ENCODE assay signal across 9 cellular contexts in the genomic region with DNA sequence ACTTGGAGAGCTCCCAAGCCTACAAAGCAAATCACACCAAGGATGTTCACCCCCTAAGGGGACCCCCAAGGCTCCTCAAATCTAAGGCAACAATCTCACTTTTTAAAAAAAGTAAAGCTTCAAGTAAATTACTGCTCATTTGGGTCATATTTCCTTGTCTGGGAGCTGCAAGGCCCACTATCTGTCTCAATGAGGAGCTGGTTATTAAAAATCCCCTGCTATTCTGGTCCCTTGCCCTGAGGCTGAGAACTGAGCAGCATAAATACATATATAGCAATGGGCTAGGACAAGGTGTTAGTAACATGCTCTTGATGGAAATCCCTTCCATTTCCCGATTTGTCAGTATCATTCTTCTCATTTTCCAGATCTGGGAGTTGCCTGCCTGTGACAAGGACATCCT.
DNase-seq lines count a peak whose midpoint lies in the region; ATAC-seq and TF ChIP-seq lines count a peak whose summit lies in the region.
"Had no signal": no experiment of that assay in that cellular context is flagged by ENCODE, and none has a peak within 500 bp of the region (broad histone marks: within the 10 kb centered on the region; RNA-seq: fewer than 3 reads in every experiment).

No MANE protein-coding gene starts in this region.

- H3K36me3 ChIP-seq in hepatocyte (replicated peaks; ENCODE audit: insufficient read depth, low read depth) = no peaks in the 10 kb centered on the region

- H3K36me3 Mint-ChIP-seq in activated CD4-positive, alpha-beta T cell treated with anti-CD3 and anti-CD28 coated beads, Interleukin-2, amount 10 ng/mL, durations not matched to agents 24 days and 14 days (ENCODE audit: low read depth) = peaks cover 91% of the 10 kb centered on the region
- H3K36me3 Mint-ChIP-seq in activated B cell treated with CpG ODN at 0.5 μM for 24 hours (ENCODE audit: low read depth) = peaks cover 89% of the 10 kb centered on the region

- H3K27me3 ChIP-seq in hepatocyte = no peaks in the 10 kb centered on the region

- H2AFZ ChIP-seq in hepatocyte = no peak overlapping the region

- H3K27ac ChIP-seq in hepatocyte (peak overlapping the region; percentile 83), substantia nigra (ENCODE audit: low read depth, low read length, poor library complexity, severe bottlenecking) (peak overlapping the region; percentile 10)
- H3K27ac ChIP-seq: VCaP had no signal

- WGBS in hepatocyte (ENCODE audit: low lambda C conversion rate, missing lambda C conversion rate) = 80% methylated on average over 1 of the region's 1 CpG

- peaks cover 14% of the 10 kb centered on the region for H3K79me2 ChIP-seq in hepatocyte

- no peak overlapping the region for H3K4me3 ChIP-seq in hepatocyte

- no peak overlapping the region for H3K4me2 ChIP-seq in hepatocyte

- no peaks in the 10 kb centered on the region for H3K9me3 ChIP-seq in hepatocyte (ENCODE audit: low read depth)

- H3K4me3 Mint-ChIP-seq in activated CD4-positive, alpha-beta T cell treated with anti-CD3 and anti-CD28 coated beads, Interleukin-2, amount 10 ng/mL, durations not matched to agents 24 days and 14 days = peak overlapping the region; percentile 81
- peak overlapping the region; percentile 74 for H3K4me3 Mint-ChIP-seq in activated B cell treated with CpG ODN at 0.5 μM for 24 hours

- no peaks in the 10 kb centered on the region for H3K9me3 Mint-ChIP-seq in activated CD4-positive, alpha-beta T cell treated with anti-CD3 and anti-CD28 coated beads, Interleukin-2, amount 10 ng/mL, durations not matched to agents 24 days and 14 days
- H3K9me3 Mint-ChIP-seq in activated B cell treated with CpG ODN at 0.5 μM for 24 hours = no peaks in the 10 kb centered on the region

- CTCF ChIA-PET in activated B cell treated with CpG ODN at 0.5 μM for 24 hours (lab: Charles Lee) = interaction anchor here (1.0 to 2.4 kb wide), 10 partner anchors 8 to 290 kb away, joined by 3 to 9 read pairs (median 4); no protein-coding TSS in a partner anchor

- no peak for TF ChIP-seq CTCF in activated B cell treated with CpG ODN at 0.5 μM for 24 hours (IDR thresholded peaks at IDR 0.05)
- no peak for TF ChIP-seq CTCF in hepatocyte (IDR thresholded peaks at IDR 0.05; ENCODE audit: poor library complexity)

- no peaks in the 10 kb centered on the region for H3K9me2 ChIP-seq in hepatocyte (replicated peaks; ENCODE audit: insufficient read depth)

- intact Hi-C loops in activated CD4-positive, alpha-beta T cell treated with anti-CD3 and anti-CD28 coated beads, Interleukin-2, amount 10 ng/mL, durations not matched to agents 24 days and 14 days (cut with micrococcal nuclease) = loop anchor here (5.0 kb wide), 1 partner anchor 296 kb away; no protein-coding TSS in a partner anchor
- intact Hi-C loops in activated B cell treated with CpG ODN at 0.5 μM for 24 hours (cut with micrococcal nuclease) = loop anchor here (2.0 kb wide), 1 partner anchor 15 kb away; no protein-coding TSS in a partner anchor

- peaks cover 27% of the 10 kb centered on the region for H3K4me1 ChIP-seq in hepatocyte (ENCODE audit: insufficient read depth)

- H3K4me1 Mint-ChIP-seq in activated CD4-positive, alpha-beta T cell treated with anti-CD3 and anti-CD28 coated beads, Interleukin-2, amount 10 ng/mL, durations not matched to agents 24 days and 14 days = peaks cover 95% of the 10 kb centered on the region
- H3K4me1 Mint-ChIP-seq in activated B cell treated with CpG ODN at 0.5 μM for 24 hours = peaks cover 100% of the 10 kb centered on the region

- peak overlapping the region; percentile 98 for H3K27ac Mint-ChIP-seq in activated CD4-positive, alpha-beta T cell treated with anti-CD3 and anti-CD28 coated beads, Interleukin-2, amount 10 ng/mL, durations not matched to agents 24 days and 14 days
- peak overlapping the region; percentile 89 for H3K27ac Mint-ChIP-seq in activated B cell treated with CpG ODN at 0.5 μM for 24 hours

- DNase-seq in activated CD4-positive, alpha-beta T cell treated with anti-CD3 and anti-CD28 coated beads, Interleukin-2, amount 10 ng/mL, durations not matched to agents 24 days and 14 days = no peak
- DNase-seq in activated CD4-positive, alpha-beta T cell treated with anti-CD3 and anti-CD28 coated beads for 4 hours = no peak
- no peak for DNase-seq in activated B cell treated with CpG ODN at 0.5 μM for 24 hours
- no peak for DNase-seq in hepatocyte (ENCODE audit: low spot score)
- no peak for DNase-seq in substantia nigra (lab: John Stamatoyannopoulos, UW)
- no peak for DNase-seq in NCI-H2081 treated with DMSO at 0.1 percent for 48 hours (lab: John Stamatoyannopoulos, UW)
- DNase-seq in RPMI8226 = no peak

- no peaks in the 10 kb centered on the region for H3K27me3 Mint-ChIP-seq in activated CD4-positive, alpha-beta T cell treated with anti-CD3 and anti-CD28 coated beads, Interleukin-2, amount 10 ng/mL, durations not matched to agents 24 days and 14 days
- H3K27me3 Mint-ChIP-seq in activated B cell treated with CpG ODN at 0.5 μM for 24 hours = no peaks in the 10 kb centered on the region

- ATAC-seq in activated B cell treated with CpG ODN at 0.5 μM for 24 hours (ENCODE audit: low read depth) (no peak), GM18511 (IDR thresholded peaks at IDR 0.05; ENCODE audit: unreplicated experiment) (no peak)

- POLR2A ChIA-PET in activated B cell treated with CpG ODN at 0.5 μM for 24 hours (lab: Charles Lee) = interaction anchor here (1.1 to 10.5 kb wide), 15 partner anchors 11 to 363 kb away, joined by 3 to 221 read pairs (median 13); no protein-coding TSS in a partner anchor

- H4K20me1 ChIP-seq in hepatocyte (ENCODE audit: insufficient read depth, poor library complexity, severe bottlenecking) = no peaks in the 10 kb centered on the region
